ENCODE assay signal across 15 cellular contexts in the genomic region with DNA sequence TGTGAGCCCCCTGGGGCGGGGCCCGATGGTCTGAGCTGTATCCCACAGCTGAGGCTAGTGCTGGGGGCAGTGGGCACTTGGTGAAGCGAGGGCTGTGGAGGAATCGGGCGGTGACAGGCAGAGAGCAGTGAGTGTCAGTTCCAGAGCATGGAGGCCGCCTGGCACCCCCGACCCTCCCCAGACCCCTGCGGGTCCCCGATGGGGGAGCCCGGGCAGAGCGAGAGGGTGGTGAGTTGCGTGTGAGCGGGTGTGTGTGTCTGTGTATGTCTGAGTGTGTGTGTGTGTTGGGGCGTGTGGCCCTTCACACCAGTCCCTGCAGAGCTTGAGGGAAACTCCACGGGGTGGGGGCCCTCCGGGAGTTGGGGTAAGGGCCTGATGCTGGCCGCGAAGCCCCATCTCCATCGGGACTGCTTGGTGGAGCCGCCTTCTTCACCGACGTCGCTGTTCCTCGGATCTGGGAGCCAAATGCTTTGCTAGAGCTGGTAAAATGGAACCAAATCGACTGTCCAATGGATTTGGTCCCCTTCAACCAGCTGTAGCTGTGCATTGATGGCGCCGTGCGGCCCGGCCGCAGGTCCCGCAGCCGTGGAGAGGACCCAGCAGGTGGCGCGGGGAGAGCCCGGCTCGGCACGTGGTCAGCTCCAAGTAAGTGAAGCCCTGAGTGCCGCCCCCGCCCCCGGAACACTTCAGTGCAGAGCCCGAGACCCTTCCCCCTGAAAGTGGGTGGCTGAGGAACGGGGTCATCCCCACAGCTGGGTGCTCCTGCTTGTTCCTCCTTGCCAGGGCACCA.
DNase-seq lines count a peak whose midpoint lies in the region; ATAC-seq, FAIRE-seq and TF ChIP-seq lines count a peak whose summit lies in the region.
"Had no signal": no experiment of that assay in that cellular context is flagged by ENCODE, and none has a peak within 500 bp of the region (broad histone marks: within the 10 kb centered on the region; RNA-seq: fewer than 3 reads in every experiment).

No MANE protein-coding gene starts in this region.

- CTCF ChIA-PET in activated naive CD4-positive, alpha-beta T cell treated with anti-CD3 and anti-CD28 coated beads for 36 hours (lab: Charles Lee), result no interaction called here

- H3K4me1 Mint-ChIP-seq in stimulated activated naive B cell treated with anti-CD40 and anti-IgM and Interleukin-4, amounts not matched to agents 10 μg/mL and 1 μg/mL and 100 μg/mL, for 72 hours, result peaks cover 2 to 18% of the 10 kb centered on the region in 2 donors
- H3K4me1 Mint-ChIP-seq in activated naive CD4-positive, alpha-beta T cell treated with anti-CD3 and anti-CD28 coated beads for 36 hours (ENCODE audit: low read depth), result no peaks in the 10 kb centered on the region

- peak overlapping the region; percentile 9 for H2BK15ac ChIP-seq in neuronal stem cell (ENCODE audit: low read length)

- no peak overlapping the region for H3K4me3 ChIP-seq in right atrium auricular region
- H3K4me3 ChIP-seq in neuronal stem cell (ENCODE audit: low read length in 2 of 2), result no peak overlapping the region
- H3K4me3 ChIP-seq: BLaER1 had no signal

- H3K9me3 ChIP-seq in right atrium auricular region (no peaks in the 10 kb centered on the region), neuronal stem cell (replicated peaks in 1 of 2; ENCODE audit: control insufficient read depth in 2 of 2, insufficient read depth in 1 of 2, low read depth in 1 of 2, low read length in 2 of 2) (no peaks in the 10 kb centered on the region)
- H3K9me3 ChIP-seq: BLaER1, Caco-2 had no signal

- H3K23ac ChIP-seq in neuronal stem cell (ENCODE audit: low read depth, low read length, poor library complexity), result peak overlapping the region; percentile 80

- intact Hi-C loops in cardiac septum (cut with DNase I), result no loop called here
- intact Hi-C loops in activated naive CD4-positive, alpha-beta T cell treated with anti-CD3 and anti-CD28 coated beads for 36 hours (cut with micrococcal nuclease), result no loop called here

- H2BK5ac ChIP-seq in neuronal stem cell (ENCODE audit: low read length), result peak overlapping the region; percentile 66

- H2AK5ac ChIP-seq in neuronal stem cell (ENCODE audit: low read depth, low read length), result peak overlapping the region; percentile 26

- DNase-seq in right atrium auricular region (ENCODE audit: low spot score) (no peak), cardiac septum (ENCODE audit: low spot score) (no peak), HTR-8/SVneo (ENCODE audit: insufficient read length, low spot score) (no peak), neuronal stem cell (ENCODE audit: low spot score) (no peak)
- DNase-seq in stimulated activated naive B cell treated with anti-CD40 and anti-IgM and Interleukin-4, amounts not matched to agents 10 μg/mL and 1 μg/mL and 100 μg/mL, for 72 hours, result no peak
- no peak for DNase-seq in activated naive CD4-positive, alpha-beta T cell treated with anti-CD3 and anti-CD28 coated beads for 36 hours
- DNase-seq: Caco-2; CD8-positive, alpha-beta memory T cell; DND-41; GDM1; KBM-7 had no signal

- no peak overlapping the region for H4K91ac ChIP-seq in neuronal stem cell (ENCODE audit: low read depth, low read length, poor library complexity)

- ATAC-seq in stimulated activated naive B cell treated with anti-CD40 and anti-IgM and Interleukin-4, amounts not matched to agents 10 μg/mL and 1 μg/mL and 100 μg/mL, for 72 hours (replicated peaks), result no peak
- no peak for ATAC-seq in GM18511 (IDR thresholded peaks at IDR 0.05; ENCODE audit: unreplicated experiment)
- ATAC-seq: HCT116 had no signal

- peak overlapping the region; percentile 38 for H3K18ac ChIP-seq in neuronal stem cell (ENCODE audit: low read length)

- no peak overlapping the region for H3K4ac ChIP-seq in neuronal stem cell (ENCODE audit: low read length)

- no peaks in the 10 kb centered on the region for H3K9me3 Mint-ChIP-seq in stimulated activated naive B cell treated with anti-CD40 and anti-IgM and Interleukin-4, amounts not matched to agents 10 μg/mL and 1 μg/mL and 100 μg/mL, for 72 hours
- no peaks in the 10 kb centered on the region for H3K9me3 Mint-ChIP-seq in activated naive CD4-positive, alpha-beta T cell treated with anti-CD3 and anti-CD28 coated beads for 36 hours
- H3K9me3 Mint-ChIP-seq: CD8-positive, alpha-beta memory T cell had no signal

- peak overlapping the region; percentile 4 for H3K9ac ChIP-seq in neuronal stem cell (ENCODE audit: low read depth, low read length, poor library complexity)
- H3K9ac ChIP-seq: BLaER1 had no signal

- peak overlapping the region; percentile 71 for H3K14ac ChIP-seq in neuronal stem cell (ENCODE audit: low read length)

- H2BK120ac ChIP-seq in neuronal stem cell (ENCODE audit: low read depth, low read length), result no peak overlapping the region

- no peaks in the 10 kb centered on the region for H3K36me3 Mint-ChIP-seq in stimulated activated naive B cell treated with anti-CD40 and anti-IgM and Interleukin-4, amounts not matched to agents 10 μg/mL and 1 μg/mL and 100 μg/mL, for 72 hours
- no peaks in the 10 kb centered on the region for H3K36me3 Mint-ChIP-seq in activated naive CD4-positive, alpha-beta T cell treated with anti-CD3 and anti-CD28 coated beads for 36 hours (ENCODE audit: low read depth)
- H3K36me3 Mint-ChIP-seq: CD8-positive, alpha-beta memory T cell had no signal

- H3K4me2 ChIP-seq in neuronal stem cell (ENCODE audit: insufficient read depth, low read length, poor library complexity, severe bottlenecking), result peak overlapping the region; percentile 25
- H3K4me2 ChIP-seq: BLaER1 had no signal

- H3K27me3 Mint-ChIP-seq in stimulated activated naive B cell treated with anti-CD40 and anti-IgM and Interleukin-4, amounts not matched to agents 10 μg/mL and 1 μg/mL and 100 μg/mL, for 72 hours, result peaks cover 28 to 43% of the 10 kb centered on the region in 2 donors
- H3K27me3 Mint-ChIP-seq in activated naive CD4-positive, alpha-beta T cell treated with anti-CD3 and anti-CD28 coated beads for 36 hours (ENCODE audit: low read depth), result peaks cover 9% of the 10 kb centered on the region

- H3K4me3 Mint-ChIP-seq in stimulated activated naive B cell treated with anti-CD40 and anti-IgM and Interleukin-4, amounts not matched to agents 10 μg/mL and 1 μg/mL and 100 μg/mL, for 72 hours, result no peak overlapping the region
- no peak overlapping the region for H3K4me3 Mint-ChIP-seq in activated naive CD4-positive, alpha-beta T cell treated with anti-CD3 and anti-CD28 coated beads for 36 hours
- H3K4me3 Mint-ChIP-seq: CD8-positive, alpha-beta memory T cell had no signal

- H3K4me1 ChIP-seq in right atrium auricular region, result peaks cover 0 to 52% of the 10 kb centered on the region in 2 donors
- H3K4me1 ChIP-seq in neuronal stem cell (ENCODE audit: control insufficient read depth in 2 of 2, insufficient read depth in 1 of 2, low read depth in 1 of 2, low read length in 2 of 2), result no peaks in the 10 kb centered on the region

- FAIRE-seq in HTR-8/SVneo (lab: Jason Lieb, UNC), result peak; percentile 20
- FAIRE-seq: H54 had no signal

- H3K27me3 ChIP-seq in right atrium auricular region (no peaks in the 10 kb centered on the region), neuronal stem cell (ENCODE audit: control insufficient read depth in 3 of 3, insufficient read depth in 3 of 3, low read depth in 1 of 3, low read length in 3 of 3) (peaks cover 0 to 79% (median 2%) of the 10 kb centered on the region in 3 experiments)

- no peak overlapping the region for H2BK12ac ChIP-seq in neuronal stem cell (ENCODE audit: low read length)

- peaks cover 5% of the 10 kb centered on the region for H3K79me1 ChIP-seq in neuronal stem cell (ENCODE audit: low read depth, low read length)

- peak overlapping the region; percentile 27 for H3K27ac Mint-ChIP-seq in stimulated activated naive B cell treated with anti-CD40 and anti-IgM and Interleukin-4, amounts not matched to agents 10 μg/mL and 1 μg/mL and 100 μg/mL, for 72 hours
- H3K27ac Mint-ChIP-seq in activated naive CD4-positive, alpha-beta T cell treated with anti-CD3 and anti-CD28 coated beads for 36 hours, result no peak overlapping the region
- H3K27ac Mint-ChIP-seq: CD8-positive, alpha-beta memory T cell had no signal

- no peak for TF ChIP-seq CTCF in right atrium auricular region (IDR thresholded peaks at IDR 0.05)

- no CpG with 5 or more reads among the region's 42 CpGs for WGBS in neuronal stem cell (ENCODE audit: extremely low coverage in 2 of 2, insufficient read length in 2 of 2, insufficient replicate concordance in 1 of 2), 2 donors

- no peak overlapping the region for H4K8ac ChIP-seq in neuronal stem cell (ENCODE audit: low read depth, low read length)

- H3K36me3 ChIP-seq in right atrium auricular region (peaks cover 41% of the 10 kb centered on the region), neuronal stem cell (replicated peaks in 1 of 2; ENCODE audit: control insufficient read depth in 2 of 2, insufficient read depth in 2 of 2, low read length in 2 of 2) (no peaks in the 10 kb centered on the region)
- H3K36me3 ChIP-seq: BLaER1 had no signal

- H3K27ac ChIP-seq in right atrium auricular region, result peak overlapping the region; percentile 91 to 92
- no peak overlapping the region for H3K27ac ChIP-seq in neuronal stem cell (replicated peaks; ENCODE audit: low read length)
- H3K27ac ChIP-seq: BLaER1 had no signal

- no peak overlapping the region for H2AFZ ChIP-seq in neuronal stem cell (ENCODE audit: low read length)
